In the genomic region with DNA sequence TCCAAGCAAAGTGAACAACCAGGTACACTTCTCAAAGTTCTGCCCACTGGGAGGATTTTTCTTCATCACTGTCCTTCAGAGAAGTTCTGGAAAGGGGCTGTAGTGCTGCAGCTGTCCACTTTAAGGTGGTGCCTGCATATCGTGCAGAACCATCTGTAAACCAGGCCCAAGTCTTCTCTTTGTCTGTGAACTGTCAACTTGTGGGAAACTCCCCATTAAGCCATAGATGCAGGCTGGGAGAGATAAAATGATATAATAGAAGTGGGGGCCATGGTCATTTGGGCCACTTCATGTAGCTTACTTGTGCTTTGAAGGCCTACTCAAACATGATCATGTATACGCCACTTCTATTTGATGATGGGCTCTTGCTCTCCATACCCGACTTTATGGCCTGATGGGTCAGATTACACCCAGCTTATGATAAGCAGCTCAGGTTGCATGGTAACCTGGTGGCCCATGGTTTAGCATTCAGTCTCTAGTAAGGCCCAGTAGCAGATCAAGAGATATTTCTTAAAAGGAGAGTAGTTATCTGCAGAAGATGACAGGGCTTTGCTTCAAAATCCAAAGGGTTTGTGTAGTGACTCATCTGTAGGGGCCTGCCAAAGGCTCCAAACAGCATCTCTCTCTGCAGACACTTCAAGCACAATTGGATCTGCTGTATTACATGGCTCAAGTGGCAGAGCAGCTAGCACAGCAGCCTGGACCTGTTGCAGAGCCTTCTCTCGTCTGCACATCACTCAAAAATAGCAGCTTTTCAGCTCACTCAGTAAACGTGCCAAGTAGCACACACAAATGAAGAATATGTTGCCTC, we compare ENCODE assay signal across 1 cellular context.
TF ChIP-seq lines count a peak whose summit lies in the region.

No MANE protein-coding gene starts in this region.

TF ChIP-seq in K562, 482 proteins besides CTCF, POLR2A, EP300 and RAD21 (continues in another document):
- TF ChIP-seq ZNF584 (CRISPR knock-in tag; IDR thresholded peaks at IDR 0.05; ENCODE audit: low read depth) (no peak), ZNF431 (CRISPR knock-in tag; IDR thresholded peaks at IDR 0.05) (no peak), SMARCC2 (IDR thresholded peaks at IDR 0.05; ENCODE audit: low read depth) (no peak), CBFA2T3 (IDR thresholded peaks at IDR 0.05) (peak; percentile 82), SMAD4 (CRISPR knock-in tag; conservative IDR thresholded peaks at IDR 0.05) (no peak), TRIM24 (IDR thresholded peaks at IDR 0.05) (peak in 1 of 2 experiments; percentile 37; a peak in 1 of 4 replicates), YBX1 (IDR thresholded peaks at IDR 0.05) (no peak), BMI1 (IDR thresholded peaks at IDR 0.05; ENCODE audit: low read length) (no peak), ZNF384 (IDR thresholded peaks at IDR 0.05; ENCODE audit: low read depth, low read length) (no peak), ZSCAN29 (IDR thresholded peaks at IDR 0.05) (no peak), CHD4 (IDR thresholded peaks at IDR 0.05; ENCODE audit: insufficient read depth, insufficient replicate concordance, low read depth, low read length, poor library complexity, severe bottlenecking) (no peak), RFX1 (IDR thresholded peaks at IDR 0.05) (0 out of 2 replicates have a peak, but pooled peaks have one; percentile 18), SOX6 (IDR thresholded peaks at IDR 0.05) (peak; percentile 48; the same call in 1 of the 2 replicates), DPF2 (IDR thresholded peaks at IDR 0.05) (peak; percentile 46; the same call in 1 of the 2 replicates), TCF3 (CRISPR knock-in tag; IDR thresholded peaks at IDR 0.05) (peak; percentile 60), MTA2 (IDR thresholded peaks at IDR 0.05; ENCODE audit: low read depth) (peak; percentile 54), ZC3H4 (CRISPR knock-in tag; IDR thresholded peaks at IDR 0.05; ENCODE audit: borderline replicate concordance) (no peak), NFE2L1 (tag; IDR thresholded peaks at IDR 0.05; ENCODE audit: borderline replicate concordance, low read depth) (no peak), FOSL1 (tag; conservative IDR thresholded peaks at IDR 0.05) (peak; percentile 92), TEAD4 (IDR thresholded peaks at IDR 0.05; ENCODE audit: low read length) (peak; percentile 73), TEAD4 (CRISPR knock-in tag; IDR thresholded peaks at IDR 0.05; ENCODE audit: borderline replicate concordance) (no peak), ARID1B (IDR thresholded peaks at IDR 0.05) (peak; percentile 76), NCOR1 (IDR thresholded peaks at IDR 0.05) (peak; percentile 61), SMARCA4 (IDR thresholded peaks at IDR 0.05) (0 out of 2 replicates have a peak, but pooled peaks have one; percentile 27), TAL1 (IDR thresholded peaks at IDR 0.05) (peak; percentile 75), CBFA2T2 (conservative IDR thresholded peaks at IDR 0.05) (peak; percentile 69), MCM3 (IDR thresholded peaks at IDR 0.05) (no peak), ZNF445 (CRISPR knock-in tag; IDR thresholded peaks at IDR 0.05; ENCODE audit: low read depth) (no peak), GABPB1 (CRISPR knock-in tag; IDR thresholded peaks at IDR 0.05) (no peak), ATF7 (IDR thresholded peaks at IDR 0.05) (0 out of 2 replicates have a peak, but pooled peaks have one; percentile 17), SAP30 (IDR thresholded peaks at IDR 0.05; ENCODE audit: borderline replicate concordance, insufficient read depth, low read depth, low read length, poor library complexity, severe bottlenecking) (no peak), ATF1 (CRISPR knock-in tag; IDR thresholded peaks at IDR 0.05) (no peak), ATF1 (tag; IDR thresholded peaks at IDR 0.05) (peak; percentile 52; the same call in 1 of the 2 replicates), NELFE (IDR thresholded peaks at IDR 0.05; ENCODE audit: insufficient read depth, insufficient read length) (no peak), ZNF263 (CRISPR knock-in tag; IDR thresholded peaks at IDR 0.05; ENCODE audit: borderline replicate concordance) (no peak), PML (IDR thresholded peaks at IDR 0.05; ENCODE audit: low read length) (0 out of 2 replicates have a peak, but pooled peaks have one; percentile 45), JUND (IDR thresholded peaks at IDR 0.05; ENCODE audit: borderline replicate concordance, low read depth, low read length) (peak; percentile 81), JUND (tag; IDR thresholded peaks at IDR 0.05; ENCODE audit: borderline replicate concordance, low read depth, low read length) (peak; percentile 81; the same call in 2 of the 3 replicates)
- TF ChIP-seq, protein P1, sequence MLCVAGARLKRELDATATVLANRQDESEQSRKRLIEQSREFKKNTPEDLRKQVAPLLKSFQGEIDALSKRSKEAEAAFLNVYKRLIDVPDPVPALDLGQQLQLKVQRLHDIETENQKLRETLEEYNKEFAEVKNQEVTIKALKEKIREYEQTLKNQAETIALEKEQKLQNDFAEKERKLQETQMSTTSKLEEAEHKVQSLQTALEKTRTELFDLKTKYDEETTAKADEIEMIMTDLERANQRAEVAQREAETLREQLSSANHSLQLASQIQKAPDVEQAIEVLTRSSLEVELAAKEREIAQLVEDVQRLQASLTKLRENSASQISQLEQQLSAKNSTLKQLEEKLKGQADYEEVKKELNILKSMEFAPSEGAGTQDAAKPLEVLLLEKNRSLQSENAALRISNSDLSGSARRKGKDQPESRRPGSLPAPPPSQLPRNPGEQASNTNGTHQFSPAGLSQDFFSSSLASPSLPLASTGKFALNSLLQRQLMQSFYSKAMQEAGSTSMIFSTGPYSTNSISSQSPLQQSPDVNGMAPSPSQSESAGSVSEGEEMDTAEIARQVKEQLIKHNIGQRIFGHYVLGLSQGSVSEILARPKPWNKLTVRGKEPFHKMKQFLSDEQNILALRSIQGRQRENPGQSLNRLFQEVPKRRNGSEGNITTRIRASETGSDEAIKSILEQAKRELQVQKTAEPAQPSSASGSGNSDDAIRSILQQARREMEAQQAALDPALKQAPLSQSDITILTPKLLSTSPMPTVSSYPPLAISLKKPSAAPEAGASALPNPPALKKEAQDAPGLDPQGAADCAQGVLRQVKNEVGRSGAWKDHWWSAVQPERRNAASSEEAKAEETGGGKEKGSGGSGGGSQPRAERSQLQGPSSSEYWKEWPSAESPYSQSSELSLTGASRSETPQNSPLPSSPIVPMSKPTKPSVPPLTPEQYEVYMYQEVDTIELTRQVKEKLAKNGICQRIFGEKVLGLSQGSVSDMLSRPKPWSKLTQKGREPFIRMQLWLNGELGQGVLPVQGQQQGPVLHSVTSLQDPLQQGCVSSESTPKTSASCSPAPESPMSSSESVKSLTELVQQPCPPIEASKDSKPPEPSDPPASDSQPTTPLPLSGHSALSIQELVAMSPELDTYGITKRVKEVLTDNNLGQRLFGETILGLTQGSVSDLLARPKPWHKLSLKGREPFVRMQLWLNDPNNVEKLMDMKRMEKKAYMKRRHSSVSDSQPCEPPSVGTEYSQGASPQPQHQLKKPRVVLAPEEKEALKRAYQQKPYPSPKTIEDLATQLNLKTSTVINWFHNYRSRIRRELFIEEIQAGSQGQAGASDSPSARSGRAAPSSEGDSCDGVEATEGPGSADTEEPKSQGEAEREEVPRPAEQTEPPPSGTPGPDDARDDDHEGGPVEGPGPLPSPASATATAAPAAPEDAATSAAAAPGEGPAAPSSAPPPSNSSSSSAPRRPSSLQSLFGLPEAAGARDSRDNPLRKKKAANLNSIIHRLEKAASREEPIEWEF (CRISPR knock-in tag; IDR thresholded peaks at IDR 0.05), result no peak
- TF ChIP-seq, protein P2, sequence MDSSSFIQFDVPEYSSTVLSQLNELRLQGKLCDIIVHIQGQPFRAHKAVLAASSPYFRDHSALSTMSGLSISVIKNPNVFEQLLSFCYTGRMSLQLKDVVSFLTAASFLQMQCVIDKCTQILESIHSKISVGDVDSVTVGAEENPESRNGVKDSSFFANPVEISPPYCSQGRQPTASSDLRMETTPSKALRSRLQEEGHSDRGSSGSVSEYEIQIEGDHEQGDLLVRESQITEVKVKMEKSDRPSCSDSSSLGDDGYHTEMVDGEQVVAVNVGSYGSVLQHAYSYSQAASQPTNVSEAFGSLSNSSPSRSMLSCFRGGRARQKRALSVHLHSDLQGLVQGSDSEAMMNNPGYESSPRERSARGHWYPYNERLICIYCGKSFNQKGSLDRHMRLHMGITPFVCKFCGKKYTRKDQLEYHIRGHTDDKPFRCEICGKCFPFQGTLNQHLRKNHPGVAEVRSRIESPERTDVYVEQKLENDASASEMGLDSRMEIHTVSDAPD (CRISPR knock-in tag; IDR thresholded peaks at IDR 0.05), result no peak
- TF ChIP-seq, protein P3, sequence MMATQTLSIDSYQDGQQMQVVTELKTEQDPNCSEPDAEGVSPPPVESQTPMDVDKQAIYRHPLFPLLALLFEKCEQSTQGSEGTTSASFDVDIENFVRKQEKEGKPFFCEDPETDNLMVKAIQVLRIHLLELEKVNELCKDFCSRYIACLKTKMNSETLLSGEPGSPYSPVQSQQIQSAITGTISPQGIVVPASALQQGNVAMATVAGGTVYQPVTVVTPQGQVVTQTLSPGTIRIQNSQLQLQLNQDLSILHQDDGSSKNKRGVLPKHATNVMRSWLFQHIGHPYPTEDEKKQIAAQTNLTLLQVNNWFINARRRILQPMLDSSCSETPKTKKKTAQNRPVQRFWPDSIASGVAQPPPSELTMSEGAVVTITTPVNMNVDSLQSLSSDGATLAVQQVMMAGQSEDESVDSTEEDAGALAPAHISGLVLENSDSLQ (IDR thresholded peaks at IDR 0.05), result 0 out of 2 replicates have a peak, but pooled peaks have one; percentile 10
- TF ChIP-seq, protein P4, sequence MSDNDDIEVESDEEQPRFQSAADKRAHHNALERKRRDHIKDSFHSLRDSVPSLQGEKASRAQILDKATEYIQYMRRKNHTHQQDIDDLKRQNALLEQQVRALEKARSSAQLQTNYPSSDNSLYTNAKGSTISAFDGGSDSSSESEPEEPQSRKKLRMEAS (CRISPR knock-in tag; IDR thresholded peaks at IDR 0.05), result no peak
- TF ChIP-seq, protein P5, sequence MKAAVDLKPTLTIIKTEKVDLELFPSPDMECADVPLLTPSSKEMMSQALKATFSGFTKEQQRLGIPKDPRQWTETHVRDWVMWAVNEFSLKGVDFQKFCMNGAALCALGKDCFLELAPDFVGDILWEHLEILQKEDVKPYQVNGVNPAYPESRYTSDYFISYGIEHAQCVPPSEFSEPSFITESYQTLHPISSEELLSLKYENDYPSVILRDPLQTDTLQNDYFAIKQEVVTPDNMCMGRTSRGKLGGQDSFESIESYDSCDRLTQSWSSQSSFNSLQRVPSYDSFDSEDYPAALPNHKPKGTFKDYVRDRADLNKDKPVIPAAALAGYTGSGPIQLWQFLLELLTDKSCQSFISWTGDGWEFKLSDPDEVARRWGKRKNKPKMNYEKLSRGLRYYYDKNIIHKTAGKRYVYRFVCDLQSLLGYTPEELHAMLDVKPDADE (conservative IDR thresholded peaks at IDR 0.05; ENCODE audit: control insufficient read depth, low read depth, low read length), result no peak
- TF ChIP-seq, protein P6, sequence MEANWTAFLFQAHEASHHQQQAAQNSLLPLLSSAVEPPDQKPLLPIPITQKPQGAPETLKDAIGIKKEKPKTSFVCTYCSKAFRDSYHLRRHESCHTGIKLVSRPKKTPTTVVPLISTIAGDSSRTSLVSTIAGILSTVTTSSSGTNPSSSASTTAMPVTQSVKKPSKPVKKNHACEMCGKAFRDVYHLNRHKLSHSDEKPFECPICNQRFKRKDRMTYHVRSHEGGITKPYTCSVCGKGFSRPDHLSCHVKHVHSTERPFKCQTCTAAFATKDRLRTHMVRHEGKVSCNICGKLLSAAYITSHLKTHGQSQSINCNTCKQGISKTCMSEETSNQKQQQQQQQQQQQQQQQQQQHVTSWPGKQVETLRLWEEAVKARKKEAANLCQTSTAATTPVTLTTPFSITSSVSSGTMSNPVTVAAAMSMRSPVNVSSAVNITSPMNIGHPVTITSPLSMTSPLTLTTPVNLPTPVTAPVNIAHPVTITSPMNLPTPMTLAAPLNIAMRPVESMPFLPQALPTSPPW (CRISPR knock-in tag; IDR thresholded peaks at IDR 0.05), result peak; percentile 67
- TF ChIP-seq, protein P7, sequence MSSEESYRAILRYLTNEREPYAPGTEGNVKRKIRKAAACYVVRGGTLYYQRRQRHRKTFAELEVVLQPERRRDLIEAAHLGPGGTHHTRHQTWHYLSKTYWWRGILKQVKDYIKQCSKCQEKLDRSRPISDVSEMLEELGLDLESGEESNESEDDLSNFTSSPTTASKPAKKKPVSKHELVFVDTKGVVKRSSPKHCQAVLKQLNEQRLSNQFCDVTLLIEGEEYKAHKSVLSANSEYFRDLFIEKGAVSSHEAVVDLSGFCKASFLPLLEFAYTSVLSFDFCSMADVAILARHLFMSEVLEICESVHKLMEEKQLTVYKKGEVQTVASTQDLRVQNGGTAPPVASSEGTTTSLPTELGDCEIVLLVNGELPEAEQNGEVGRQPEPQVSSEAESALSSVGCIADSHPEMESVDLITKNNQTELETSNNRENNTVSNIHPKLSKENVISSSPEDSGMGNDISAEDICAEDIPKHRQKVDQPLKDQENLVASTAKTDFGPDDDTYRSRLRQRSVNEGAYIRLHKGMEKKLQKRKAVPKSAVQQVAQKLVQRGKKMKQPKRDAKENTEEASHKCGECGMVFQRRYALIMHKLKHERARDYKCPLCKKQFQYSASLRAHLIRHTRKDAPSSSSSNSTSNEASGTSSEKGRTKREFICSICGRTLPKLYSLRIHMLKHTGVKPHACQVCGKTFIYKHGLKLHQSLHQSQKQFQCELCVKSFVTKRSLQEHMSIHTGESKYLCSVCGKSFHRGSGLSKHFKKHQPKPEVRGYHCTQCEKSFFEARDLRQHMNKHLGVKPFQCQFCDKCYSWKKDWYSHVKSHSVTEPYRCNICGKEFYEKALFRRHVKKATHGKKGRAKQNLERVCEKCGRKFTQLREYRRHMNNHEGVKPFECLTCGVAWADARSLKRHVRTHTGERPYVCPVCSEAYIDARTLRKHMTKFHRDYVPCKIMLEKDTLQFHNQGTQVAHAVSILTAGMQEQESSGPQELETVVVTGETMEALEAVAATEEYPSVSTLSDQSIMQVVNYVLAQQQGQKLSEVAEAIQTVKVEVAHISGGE (CRISPR knock-in tag; IDR thresholded peaks at IDR 0.05), result no peak
- TF ChIP-seq, protein P8, sequence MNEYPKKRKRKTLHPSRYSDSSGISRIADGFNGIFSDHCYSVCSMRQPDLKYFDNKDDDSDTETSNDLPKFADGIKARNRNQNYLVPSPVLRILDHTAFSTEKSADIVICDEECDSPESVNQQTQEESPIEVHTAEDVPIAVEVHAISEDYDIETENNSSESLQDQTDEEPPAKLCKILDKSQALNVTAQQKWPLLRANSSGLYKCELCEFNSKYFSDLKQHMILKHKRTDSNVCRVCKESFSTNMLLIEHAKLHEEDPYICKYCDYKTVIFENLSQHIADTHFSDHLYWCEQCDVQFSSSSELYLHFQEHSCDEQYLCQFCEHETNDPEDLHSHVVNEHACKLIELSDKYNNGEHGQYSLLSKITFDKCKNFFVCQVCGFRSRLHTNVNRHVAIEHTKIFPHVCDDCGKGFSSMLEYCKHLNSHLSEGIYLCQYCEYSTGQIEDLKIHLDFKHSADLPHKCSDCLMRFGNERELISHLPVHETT (CRISPR knock-in tag; conservative IDR thresholded peaks at IDR 0.05 in 1 of 2, IDR thresholded peaks at IDR 0.05 in 1 of 2), result peak in 1 of 2 experiments; percentile 23; a peak in 1 of 4 replicates
- TF ChIP-seq, protein P9, sequence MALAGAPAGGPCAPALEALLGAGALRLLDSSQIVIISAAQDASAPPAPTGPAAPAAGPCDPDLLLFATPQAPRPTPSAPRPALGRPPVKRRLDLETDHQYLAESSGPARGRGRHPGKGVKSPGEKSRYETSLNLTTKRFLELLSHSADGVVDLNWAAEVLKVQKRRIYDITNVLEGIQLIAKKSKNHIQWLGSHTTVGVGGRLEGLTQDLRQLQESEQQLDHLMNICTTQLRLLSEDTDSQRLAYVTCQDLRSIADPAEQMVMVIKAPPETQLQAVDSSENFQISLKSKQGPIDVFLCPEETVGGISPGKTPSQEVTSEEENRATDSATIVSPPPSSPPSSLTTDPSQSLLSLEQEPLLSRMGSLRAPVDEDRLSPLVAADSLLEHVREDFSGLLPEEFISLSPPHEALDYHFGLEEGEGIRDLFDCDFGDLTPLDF (CRISPR knock-in tag; IDR thresholded peaks at IDR 0.05), result no peak
